12 cellular contexts compared by ENCODE assay signal in the genomic region with DNA sequence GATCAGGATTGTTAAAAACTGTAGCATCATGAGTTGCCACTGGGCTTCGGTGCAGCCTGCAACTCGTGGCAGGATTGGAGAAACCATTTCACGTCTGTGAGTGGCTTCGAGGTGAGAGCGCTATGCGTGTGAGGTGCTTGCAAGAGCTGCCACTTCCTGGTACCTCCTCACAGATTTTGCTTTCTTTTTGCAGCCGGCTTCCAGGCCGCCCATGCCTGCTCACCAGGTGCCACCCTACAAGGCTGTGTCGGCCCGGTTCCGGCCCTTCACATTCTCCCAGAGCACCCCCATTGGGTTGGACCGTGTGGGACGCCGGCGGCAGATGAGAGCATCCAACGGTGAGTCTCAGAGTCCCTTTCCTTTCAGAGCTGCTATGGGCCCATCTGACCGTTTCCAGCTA. TPM values are rescaled to one million over a fixed set of nuclear protein-coding genes. Genes with fewer than 3 reads are reported as not detected.
DNase-seq lines count a peak whose midpoint lies in the region; ATAC-seq and TF ChIP-seq lines count a peak whose summit lies in the region.
"Had no signal": no experiment of that assay in that cellular context is flagged by ENCODE, and none has a peak within 500 bp of the region (broad histone marks: within the 10 kb centered on the region; RNA-seq: fewer than 3 reads in every experiment).

No MANE protein-coding gene starts in this region.

- peaks cover 5 to 16% (median 12%) of the 10 kb centered on the region in 3 donors for H3K36me3 Mint-ChIP-seq in naive thymus-derived CD8-positive, alpha-beta T cell

- intact Hi-C loops in ascending aorta (cut with DNase I): no loop called here

- H3K4me3 ChIP-seq in ascending aorta: no peak overlapping the region

- H3K9me3 Mint-ChIP-seq in naive thymus-derived CD8-positive, alpha-beta T cell: no peaks in the 10 kb centered on the region

- TF ChIP-seq CTCF in ascending aorta (IDR thresholded peaks at IDR 0.05): no peak

- peak; percentile 88 for DNase-seq in T-helper 22 cell (ENCODE audit: low read depth)
- peak; percentile 65 to 77 for DNase-seq in activated T-helper 1 cell treated with anti-CD3 and anti-CD28 coated beads, Interleukin-2, amount 50 U/mL, for 16 hours (ENCODE audit: low read depth in 1 of 2, low spot score in 1 of 2)
- peak; percentile 59 to 94 (median 84) for DNase-seq in naive thymus-derived CD8-positive, alpha-beta T cell
- DNase-seq in stimulated activated CD8-positive, alpha-beta memory T cell treated with anti-CD3 and anti-CD28 coated beads, Interleukin-7, amount 100 ng/mL, for 1 hour (ENCODE audit: low read depth in 2 of 2): peak; percentile 53 to 55
- no peak for DNase-seq in ascending aorta (ENCODE audit: low spot score in 2 of 2)
- DNase-seq in amniotic stem cell (lab: John Stamatoyannopoulos, UW): no peak
- DNase-seq: RPMI8226 had no signal

- H3K36me3 ChIP-seq in ascending aorta: no peaks in the 10 kb centered on the region

- H3K27ac ChIP-seq in ascending aorta: no peak overlapping the region

- POLR2A ChIA-PET in naive thymus-derived CD8-positive, alpha-beta T cell (lab: Charles Lee): interaction anchor here (1.0 to 21.8 kb wide), 6 partner anchors 18 to 261 kb away, joined by 3 to 661 read pairs (median 4); partner anchors contain the start of genes PARP4 and SPATA13

- no peaks in the 10 kb centered on the region for H3K27me3 ChIP-seq in ascending aorta

- H3K4me1 ChIP-seq in ascending aorta: no peaks in the 10 kb centered on the region

- H3K4me1 Mint-ChIP-seq in naive thymus-derived CD8-positive, alpha-beta T cell: peaks cover 43 to 81% (median 75%) of the 10 kb centered on the region in 4 donors

- peak overlapping the region; percentile 93 to 100 (median 98) for H3K27ac Mint-ChIP-seq in naive thymus-derived CD8-positive, alpha-beta T cell

- peak; percentile 82 to 87 for ATAC-seq in naive thymus-derived CD8-positive, alpha-beta T cell
- ATAC-seq in GM21529 (IDR thresholded peaks at IDR 0.05; ENCODE audit: unreplicated experiment) (no peak), HG03025 (IDR thresholded peaks at IDR 0.05; ENCODE audit: low FRiP score, unreplicated experiment) (no peak)

- H3K4me3 Mint-ChIP-seq in naive thymus-derived CD8-positive, alpha-beta T cell: peak overlapping the region; percentile 90 to 99 (median 96)

- H3K27me3 Mint-ChIP-seq in naive thymus-derived CD8-positive, alpha-beta T cell: no peaks in the 10 kb centered on the region

- H3K9me3 ChIP-seq in ascending aorta: no peaks in the 10 kb centered on the region

RNA-seq across cellular contexts. Expression of gene C1QTNF9, which starts 57.9 kb away (rescaled TPM):
- under 1 TPM; 0.26 to 0.33 TPM for total RNA-seq in naive thymus-derived CD8-positive, alpha-beta T cell
- polyA plus RNA-seq in naive thymus-derived CD8-positive, alpha-beta T cell: not detected
- not detected for total RNA-seq in ascending aorta
- total RNA-seq: Daoy, fibroblast of villous mesenchyme, M059J had no signal

Comparison
In these comparisons a context has a peak if more than half of its experiments do, and no peak if none do; other contexts are left out.
1. DNase-seq: peak in T-helper 22 cell (single experiment), activated T-helper 1 cell treated with anti-CD3 and anti-CD28 coated beads, Interleukin-2, amount 50 U/mL, for 16 hours (2 of 2), naive thymus-derived CD8-positive, alpha-beta T cell (10 of 10) and stimulated activated CD8-positive, alpha-beta memory T cell treated with anti-CD3 and anti-CD28 coated beads, Interleukin-7, amount 100 ng/mL, for 1 hour (2 of 2); none in ascending aorta (0 of 2) and amniotic stem cell (single experiment).
2. ATAC-seq: peak in naive thymus-derived CD8-positive, alpha-beta T cell (2 of 2); none in GM21529 (single experiment) and HG03025 (single experiment).